ENCODE assay signal across 12 cellular contexts in genomic region chr11:3877252-3878035, GRCh38. TPM values are rescaled to one million over a fixed set of nuclear protein-coding genes. Genes with fewer than 3 reads are reported as not detected.
DNase-seq lines count a peak whose midpoint lies in the region; ATAC-seq and TF ChIP-seq lines count a peak whose summit lies in the region.
"Had no signal": no experiment of that assay in that cellular context is flagged by ENCODE, and none has a peak within 500 bp of the region (broad histone marks: within the 10 kb centered on the region; RNA-seq: fewer than 3 reads in every experiment).

No MANE protein-coding gene starts in this region.

- no peak for TF ChIP-seq CTCF in WTC11 (IDR thresholded peaks at IDR 0.05)

- POLR2A ChIA-PET in WTC11 (lab: Charles Lee) = interaction anchor here (1.0 kb wide), 1 partner anchor 8 kb away, joined by 3 read pairs; no protein-coding TSS in a partner anchor

- peak overlapping the region; percentile 38 for H3K27ac Mint-ChIP-seq in WTC11
- peak overlapping the region; percentile 20 for H3K27ac Mint-ChIP-seq in stimulated activated effector memory CD8-positive, alpha-beta T cell treated with anti-CD3 and anti-CD28 coated beads, Interleukin-12 subunit alpha, Interleukin-12 subunit beta, amount 100 ng/mL, for 72 hours

- no peak overlapping the region for H3K4me3 Mint-ChIP-seq in WTC11
- H3K4me3 Mint-ChIP-seq in stimulated activated effector memory CD8-positive, alpha-beta T cell treated with anti-CD3 and anti-CD28 coated beads, Interleukin-12 subunit alpha, Interleukin-12 subunit beta, amount 100 ng/mL, for 72 hours = no peak overlapping the region

- H3K4me1 Mint-ChIP-seq in WTC11 = peaks cover 16% of the 10 kb centered on the region
- H3K4me1 Mint-ChIP-seq in stimulated activated effector memory CD8-positive, alpha-beta T cell treated with anti-CD3 and anti-CD28 coated beads, Interleukin-12 subunit alpha, Interleukin-12 subunit beta, amount 100 ng/mL, for 72 hours = peaks cover 57% of the 10 kb centered on the region

- peak; percentile 69 for ATAC-seq in WTC11
- ATAC-seq in left colon = peak; percentile 61
- ATAC-seq in stimulated activated effector memory CD8-positive, alpha-beta T cell treated with anti-CD3 and anti-CD28 coated beads, Interleukin-12 subunit alpha, Interleukin-12 subunit beta, amount 100 ng/mL, for 72 hours = no peak
- ATAC-seq in activated CD4-positive, CD25-positive, alpha-beta regulatory T cell treated with anti-CD3 and anti-CD28 coated beads, Interleukin-2, amount 50 U/mL, for 24 hours = no peak

- no peaks in the 10 kb centered on the region for H3K9me3 Mint-ChIP-seq in WTC11
- H3K9me3 Mint-ChIP-seq in stimulated activated effector memory CD8-positive, alpha-beta T cell treated with anti-CD3 and anti-CD28 coated beads, Interleukin-12 subunit alpha, Interleukin-12 subunit beta, amount 100 ng/mL, for 72 hours = no peaks in the 10 kb centered on the region

- CTCF ChIA-PET in WTC11 (lab: Charles Lee) = interaction anchor here (1.2 to 5.1 kb wide), 6 partner anchors 10 to 196 kb away, joined by 3 to 38 read pairs (median 6); partner anchors contain the start of genes RHOG and STIM1

- TF ChIP-seq POLR2A in erythroblast (IDR thresholded peaks at IDR 0.05; ENCODE audit: low read length) = no peak

- intact Hi-C loops in left colon (cut with DNase I, micrococcal nuclease) = no loop called here

- H3K36me3 Mint-ChIP-seq in WTC11 = no peaks in the 10 kb centered on the region
- peaks cover 6% of the 10 kb centered on the region for H3K36me3 Mint-ChIP-seq in stimulated activated effector memory CD8-positive, alpha-beta T cell treated with anti-CD3 and anti-CD28 coated beads, Interleukin-12 subunit alpha, Interleukin-12 subunit beta, amount 100 ng/mL, for 72 hours

- peak in 2 of 3 experiments; percentile 9 to 55 for DNase-seq in NCI-H1417 (lab: John Stamatoyannopoulos, UW)
- no peak for DNase-seq in NCI-H1417 treated with DMSO at 0.1 percent for 48 hours (lab: John Stamatoyannopoulos, UW)
- DNase-seq in WTC11 (ENCODE audit: low spot score) = no peak
- no peak for DNase-seq in left colon
- no peak for DNase-seq in stimulated activated effector memory CD8-positive, alpha-beta T cell treated with anti-CD3 and anti-CD28 coated beads, Interleukin-12 subunit alpha, Interleukin-12 subunit beta, amount 100 ng/mL, for 72 hours (ENCODE audit: low spot score in 2 of 2)
- DNase-seq in OCI-M1 (lab: John Stamatoyannopoulos, UW) = no peak
- no peak for DNase-seq in erythroblast (lab: John Stamatoyannopoulos, UW)
- DNase-seq: activated CD8-positive, alpha-beta memory T cell treated with anti-CD3 and anti-CD28 coated beads for 24 hours; lower lobe of right lung; NCI-H1436 treated with DMSO at 0.1 percent for 48 hours; SIG-M5 had no signal

- no peaks in the 10 kb centered on the region for H3K27me3 Mint-ChIP-seq in WTC11 (ENCODE audit: low read depth)

TF ChIP-seq in WTC11, 78 proteins besides CTCF, POLR2A, EP300 and RAD21:
- TF ChIP-seq ZNF138 (CRISPR knock-in tag; conservative IDR thresholded peaks at IDR 0.05) (no peak), RELA (CRISPR knock-in tag; IDR thresholded peaks at IDR 0.05; ENCODE audit: borderline replicate concordance) (no peak), GTF2I (CRISPR knock-in tag; conservative IDR thresholded peaks at IDR 0.05) (no peak), NFE2L1 (CRISPR knock-in tag; IDR thresholded peaks at IDR 0.05) (no peak), ZMAT4 (CRISPR knock-in tag; IDR thresholded peaks at IDR 0.05) (no peak), FOXP1 (CRISPR knock-in tag; IDR thresholded peaks at IDR 0.05; ENCODE audit: borderline replicate concordance) (no peak), OVOL2 (CRISPR knock-in tag; IDR thresholded peaks at IDR 0.05; ENCODE audit: borderline replicate concordance) (no peak), NFYB (CRISPR knock-in tag; conservative IDR thresholded peaks at IDR 0.05; ENCODE audit: low read depth) (no peak), ETV6 (CRISPR knock-in tag; IDR thresholded peaks at IDR 0.05) (no peak), ZNF416 (CRISPR knock-in tag; IDR thresholded peaks at IDR 0.05) (no peak), FOXJ3 (CRISPR knock-in tag; IDR thresholded peaks at IDR 0.05; ENCODE audit: borderline replicate concordance) (no peak), FOXK1 (CRISPR knock-in tag; IDR thresholded peaks at IDR 0.05) (no peak), TEAD1 (CRISPR knock-in tag; IDR thresholded peaks at IDR 0.05) (no peak), ZNF423 (CRISPR knock-in tag; IDR thresholded peaks at IDR 0.05) (no peak), GABPB1 (CRISPR knock-in tag; IDR thresholded peaks at IDR 0.05) (no peak), CREB1 (CRISPR knock-in tag; IDR thresholded peaks at IDR 0.05) (no peak)

RNA-seq across cellular contexts. Expression of gene STIM1, which starts 22.0 kb away (rescaled TPM):
- total RNA-seq in WTC11 (2021) (17.0 to 18.0 TPM (median 17.4 TPM) in 3 replicates), left colon (10 to 100 TPM; 64.7 to 65.4 TPM)

RNA-seq across cellular contexts. Expression of gene RHOG, which starts 36.7 kb away (rescaled TPM):
- total RNA-seq in WTC11 (2021) (28.8 to 33.6 TPM (median 28.8 TPM) in 3 replicates), left colon (10 to 100 TPM; 65.7 to 71.8 TPM)

Comparison
In these comparisons a context has a peak if more than half of its experiments do, and no peak if none do; other contexts are left out.
1. DNase-seq: peak in NCI-H1417 (2 of 3); none in NCI-H1417 treated with DMSO at 0.1 percent for 48 hours (single experiment), WTC11 (single experiment), left colon (0 of 2), stimulated activated effector memory CD8-positive, alpha-beta T cell treated with anti-CD3 and anti-CD28 coated beads, Interleukin-12 subunit alpha, Interleukin-12 subunit beta, amount 100 ng/mL, for 72 hours (0 of 2), OCI-M1 (single experiment) and erythroblast (0 of 2).
2. ATAC-seq: peak in WTC11 (single experiment) and left colon (single experiment); none in stimulated activated effector memory CD8-positive, alpha-beta T cell treated with anti-CD3 and anti-CD28 coated beads, Interleukin-12 subunit alpha, Interleukin-12 subunit beta, amount 100 ng/mL, for 72 hours (single experiment) and activated CD4-positive, CD25-positive, alpha-beta regulatory T cell treated with anti-CD3 and anti-CD28 coated beads, Interleukin-2, amount 50 U/mL, for 24 hours (0 of 2).